1 cellular context compared by ENCODE assay signal in the genomic region with DNA sequence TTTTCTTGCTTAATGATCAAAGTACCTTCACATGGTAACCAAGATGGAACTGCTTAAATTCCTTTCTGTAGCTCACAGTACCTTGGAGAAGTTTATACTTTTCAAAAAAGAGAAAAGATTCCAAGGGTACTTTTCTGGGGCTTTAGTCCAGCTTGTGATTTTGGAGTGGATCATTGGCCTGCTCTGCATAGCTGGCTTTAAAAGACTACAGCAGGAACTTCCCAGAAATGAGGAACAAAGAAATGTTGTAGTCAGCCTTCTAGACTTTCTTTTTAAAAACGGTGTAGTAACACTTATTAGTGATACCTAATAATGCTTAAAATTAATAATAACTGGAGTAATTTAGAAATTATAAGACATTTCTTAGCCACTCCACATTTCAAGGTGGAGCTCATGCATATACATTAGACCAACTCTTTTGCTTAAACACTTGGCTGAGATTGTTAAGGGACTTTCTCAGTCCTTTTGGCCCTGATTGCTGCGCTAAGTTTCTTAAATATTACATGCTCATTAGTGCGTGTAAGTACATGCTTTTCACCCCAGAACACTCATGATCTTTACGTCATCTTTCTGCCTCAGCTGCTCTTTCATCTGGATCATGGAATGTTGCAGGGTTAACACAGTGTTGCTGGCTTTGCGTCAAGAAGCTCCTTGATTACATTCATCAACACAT.
TF ChIP-seq lines count a peak whose summit lies in the region.

No MANE protein-coding gene starts in this region.

TF ChIP-seq in HepG2, 621 proteins besides CTCF, POLR2A, EP300 and RAD21:
- TF ChIP-seq ZNF331 (CRISPR knock-in tag; IDR thresholded peaks at IDR 0.05) = no peak
- TF ChIP-seq HNRNPUL1 (IDR thresholded peaks at IDR 0.05; ENCODE audit: low read depth, low read length) = no peak
- no peak for TF ChIP-seq ZNF558 (CRISPR knock-in tag; IDR thresholded peaks at IDR 0.05; ENCODE audit: borderline replicate concordance)
- TF ChIP-seq, protein P1, sequence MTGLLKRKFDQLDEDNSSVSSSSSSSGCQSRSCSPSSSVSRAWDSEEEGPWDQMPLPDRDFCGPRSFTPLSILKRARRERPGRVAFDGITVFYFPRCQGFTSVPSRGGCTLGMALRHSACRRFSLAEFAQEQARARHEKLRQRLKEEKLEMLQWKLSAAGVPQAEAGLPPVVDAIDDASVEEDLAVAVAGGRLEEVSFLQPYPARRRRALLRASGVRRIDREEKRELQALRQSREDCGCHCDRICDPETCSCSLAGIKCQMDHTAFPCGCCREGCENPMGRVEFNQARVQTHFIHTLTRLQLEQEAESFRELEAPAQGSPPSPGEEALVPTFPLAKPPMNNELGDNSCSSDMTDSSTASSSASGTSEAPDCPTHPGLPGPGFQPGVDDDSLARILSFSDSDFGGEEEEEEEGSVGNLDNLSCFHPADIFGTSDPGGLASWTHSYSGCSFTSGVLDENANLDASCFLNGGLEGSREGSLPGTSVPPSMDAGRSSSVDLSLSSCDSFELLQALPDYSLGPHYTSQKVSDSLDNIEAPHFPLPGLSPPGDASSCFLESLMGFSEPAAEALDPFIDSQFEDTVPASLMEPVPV (CRISPR knock-in tag; IDR thresholded peaks at IDR 0.05) = no peak
- TF ChIP-seq FOXK2 (IDR thresholded peaks at IDR 0.05) = no peak
- TF ChIP-seq ZC3H4 (CRISPR knock-in tag; IDR thresholded peaks at IDR 0.05; ENCODE audit: borderline replicate concordance) = no peak
- no peak for TF ChIP-seq CENPX (CRISPR knock-in tag; IDR thresholded peaks at IDR 0.05)
- TF ChIP-seq, protein P2, sequence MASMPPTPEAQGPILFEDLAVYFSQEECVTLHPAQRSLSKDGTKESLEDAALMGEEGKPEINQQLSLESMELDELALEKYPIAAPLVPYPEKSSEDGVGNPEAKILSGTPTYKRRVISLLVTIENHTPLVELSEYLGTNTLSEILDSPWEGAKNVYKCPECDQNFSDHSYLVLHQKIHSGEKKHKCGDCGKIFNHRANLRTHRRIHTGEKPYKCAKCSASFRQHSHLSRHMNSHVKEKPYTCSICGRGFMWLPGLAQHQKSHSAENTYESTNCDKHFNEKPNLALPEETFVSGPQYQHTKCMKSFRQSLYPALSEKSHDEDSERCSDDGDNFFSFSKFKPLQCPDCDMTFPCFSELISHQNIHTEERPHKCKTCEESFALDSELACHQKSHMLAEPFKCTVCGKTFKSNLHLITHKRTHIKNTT (CRISPR knock-in tag; IDR thresholded peaks at IDR 0.05) = no peak
- TF ChIP-seq, protein P3, sequence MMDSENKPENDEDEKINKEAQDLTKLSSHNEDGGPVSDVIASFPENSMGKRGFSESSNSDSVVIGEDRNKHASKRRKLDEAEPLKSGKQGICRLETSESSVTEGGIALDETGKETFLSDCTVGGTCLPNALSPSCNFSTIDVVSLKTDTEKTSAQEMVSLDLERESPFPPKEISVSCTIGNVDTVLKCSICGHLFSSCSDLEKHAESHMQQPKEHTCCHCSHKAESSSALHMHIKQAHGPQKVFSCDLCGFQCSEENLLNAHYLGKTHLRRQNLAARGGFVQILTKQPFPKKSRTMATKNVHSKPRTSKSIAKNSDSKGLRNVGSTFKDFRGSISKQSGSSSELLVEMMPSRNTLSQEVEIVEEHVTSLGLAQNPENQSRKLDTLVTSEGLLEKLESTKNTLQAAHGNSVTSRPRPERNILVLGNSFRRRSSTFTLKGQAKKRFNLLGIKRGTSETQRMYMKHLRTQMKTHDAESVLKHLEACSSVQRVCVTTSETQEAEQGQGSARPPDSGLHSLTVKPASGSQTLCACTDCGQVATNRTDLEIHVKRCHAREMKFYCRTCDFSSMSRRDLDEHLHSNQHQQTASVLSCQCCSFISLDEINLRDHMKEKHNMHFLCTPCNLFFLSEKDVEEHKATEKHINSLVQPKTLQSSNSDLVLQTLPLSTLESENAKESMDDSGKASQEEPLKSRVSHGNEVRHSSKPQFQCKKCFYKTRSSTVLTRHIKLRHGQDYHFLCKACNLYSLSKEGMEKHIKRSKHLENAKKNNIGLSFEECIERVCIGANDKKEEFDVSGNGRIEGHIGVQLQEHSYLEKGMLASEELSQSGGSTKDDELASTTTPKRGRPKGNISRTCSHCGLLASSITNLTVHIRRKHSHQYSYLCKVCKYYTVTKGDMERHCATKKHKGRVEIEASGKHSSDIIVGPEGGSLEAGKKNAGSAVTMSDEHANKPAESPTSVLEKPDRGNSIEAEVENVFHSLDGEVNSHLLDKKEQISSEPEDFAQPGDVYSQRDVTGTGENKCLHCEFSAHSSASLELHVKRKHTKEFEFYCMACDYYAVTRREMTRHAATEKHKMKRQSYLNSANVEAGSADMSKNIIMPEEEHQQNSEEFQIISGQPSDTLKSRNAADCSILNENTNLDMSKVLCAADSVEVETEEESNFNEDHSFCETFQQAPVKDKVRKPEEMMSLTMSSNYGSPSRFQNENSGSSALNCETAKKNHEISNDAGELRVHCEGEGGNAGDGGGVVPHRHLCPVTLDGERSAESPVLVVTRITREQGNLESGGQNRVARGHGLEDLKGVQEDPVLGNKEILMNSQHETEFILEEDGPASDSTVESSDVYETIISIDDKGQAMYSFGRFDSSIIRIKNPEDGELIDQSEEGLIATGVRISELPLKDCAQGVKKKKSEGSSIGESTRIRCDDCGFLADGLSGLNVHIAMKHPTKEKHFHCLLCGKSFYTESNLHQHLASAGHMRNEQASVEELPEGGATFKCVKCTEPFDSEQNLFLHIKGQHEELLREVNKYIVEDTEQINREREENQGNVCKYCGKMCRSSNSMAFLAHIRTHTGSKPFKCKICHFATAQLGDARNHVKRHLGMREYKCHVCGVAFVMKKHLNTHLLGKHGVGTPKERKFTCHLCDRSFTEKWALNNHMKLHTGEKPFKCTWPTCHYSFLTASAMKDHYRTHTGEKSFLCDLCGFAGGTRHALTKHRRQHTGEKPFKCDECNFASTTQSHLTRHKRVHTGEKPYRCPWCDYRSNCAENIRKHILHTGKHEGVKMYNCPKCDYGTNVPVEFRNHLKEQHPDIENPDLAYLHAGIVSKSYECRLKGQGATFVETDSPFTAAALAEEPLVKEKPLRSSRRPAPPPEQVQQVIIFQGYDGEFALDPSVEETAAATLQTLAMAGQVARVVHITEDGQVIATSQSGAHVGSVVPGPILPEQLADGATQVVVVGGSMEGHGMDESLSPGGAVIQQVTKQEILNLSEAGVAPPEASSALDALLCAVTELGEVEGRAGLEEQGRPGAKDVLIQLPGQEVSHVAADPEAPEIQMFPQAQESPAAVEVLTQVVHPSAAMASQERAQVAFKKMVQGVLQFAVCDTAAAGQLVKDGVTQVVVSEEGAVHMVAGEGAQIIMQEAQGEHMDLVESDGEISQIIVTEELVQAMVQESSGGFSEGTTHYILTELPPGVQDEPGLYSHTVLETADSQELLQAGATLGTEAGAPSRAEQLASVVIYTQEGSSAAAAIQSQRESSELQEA (CRISPR knock-in tag; IDR thresholded peaks at IDR 0.05; ENCODE audit: not compliant biosample characterization) = no peak
- TF ChIP-seq POLR2AphosphoS2 (IDR thresholded peaks at IDR 0.05; ENCODE audit: low read depth, low read length) = no peak
- no peak for TF ChIP-seq HMGA1 (CRISPR knock-in tag; conservative IDR thresholded peaks at IDR 0.05)
- no peak for TF ChIP-seq KAT8 (CRISPR knock-in tag; IDR thresholded peaks at IDR 0.05)
- TF ChIP-seq, protein P4, sequence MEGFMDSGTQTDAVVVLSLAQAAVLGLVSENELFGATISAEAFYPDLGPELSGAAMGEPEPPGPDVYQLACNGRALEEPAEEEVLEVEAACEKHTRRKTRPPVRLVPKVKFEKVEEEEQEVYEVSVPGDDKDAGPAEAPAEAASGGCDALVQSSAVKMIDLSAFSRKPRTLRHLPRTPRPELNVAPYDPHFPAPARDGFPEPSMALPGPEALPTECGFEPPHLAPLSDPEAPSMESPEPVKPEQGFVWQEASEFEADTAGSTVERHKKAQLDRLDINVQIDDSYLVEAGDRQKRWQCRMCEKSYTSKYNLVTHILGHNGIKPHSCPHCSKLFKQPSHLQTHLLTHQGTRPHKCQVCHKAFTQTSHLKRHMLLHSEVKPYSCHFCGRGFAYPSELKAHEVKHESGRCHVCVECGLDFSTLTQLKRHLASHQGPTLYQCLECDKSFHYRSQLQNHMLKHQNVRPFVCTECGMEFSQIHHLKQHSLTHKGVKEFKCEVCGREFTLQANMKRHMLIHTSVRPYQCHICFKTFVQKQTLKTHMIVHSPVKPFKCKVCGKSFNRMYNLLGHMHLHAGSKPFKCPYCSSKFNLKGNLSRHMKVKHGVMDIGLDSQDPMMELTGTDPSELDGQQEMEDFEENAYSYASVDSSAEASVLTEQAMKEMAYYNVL (CRISPR knock-in tag; IDR thresholded peaks at IDR 0.05; ENCODE audit: borderline replicate concordance) = no peak
- no peak for TF ChIP-seq FOXA1 (IDR thresholded peaks at IDR 0.05)
- TF ChIP-seq FOXA1 (CRISPR knock-in tag; IDR thresholded peaks at IDR 0.05) = no peak
- no peak for TF ChIP-seq NCOR1 (IDR thresholded peaks at IDR 0.05; ENCODE audit: borderline replicate concordance, low read length)
TF ChIP-seq in HepG2: peak in this region for 0.
